In genomic region chr3:30687930-30688570, GRCh38 we compare ENCODE assay signal across 1 cellular context.
TF ChIP-seq lines count a peak whose summit lies in the region.

No MANE protein-coding gene starts in this region.

TF ChIP-seq in HepG2, 621 proteins besides CTCF, POLR2A, EP300 and RAD21 (continued from another document):
- TF ChIP-seq ZNF318 (CRISPR knock-in tag; IDR thresholded peaks at IDR 0.05): no peak
- TF ChIP-seq, protein P1, sequence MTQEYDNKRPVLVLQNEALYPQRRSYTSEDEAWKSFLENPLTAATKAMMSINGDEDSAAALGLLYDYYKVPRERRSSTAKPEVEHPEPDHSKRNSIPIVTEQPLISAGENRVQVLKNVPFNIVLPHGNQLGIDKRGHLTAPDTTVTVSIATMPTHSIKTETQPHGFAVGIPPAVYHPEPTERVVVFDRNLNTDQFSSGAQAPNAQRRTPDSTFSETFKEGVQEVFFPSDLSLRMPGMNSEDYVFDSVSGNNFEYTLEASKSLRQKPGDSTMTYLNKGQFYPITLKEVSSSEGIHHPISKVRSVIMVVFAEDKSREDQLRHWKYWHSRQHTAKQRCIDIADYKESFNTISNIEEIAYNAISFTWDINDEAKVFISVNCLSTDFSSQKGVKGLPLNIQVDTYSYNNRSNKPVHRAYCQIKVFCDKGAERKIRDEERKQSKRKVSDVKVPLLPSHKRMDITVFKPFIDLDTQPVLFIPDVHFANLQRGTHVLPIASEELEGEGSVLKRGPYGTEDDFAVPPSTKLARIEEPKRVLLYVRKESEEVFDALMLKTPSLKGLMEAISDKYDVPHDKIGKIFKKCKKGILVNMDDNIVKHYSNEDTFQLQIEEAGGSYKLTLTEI (CRISPR knock-in tag; conservative IDR thresholded peaks at IDR 0.05): no peak
- no peak for TF ChIP-seq MTF2 (CRISPR knock-in tag; IDR thresholded peaks at IDR 0.05; ENCODE audit: borderline replicate concordance)
- TF ChIP-seq POGZ (CRISPR knock-in tag; IDR thresholded peaks at IDR 0.05): no peak
TF ChIP-seq in HepG2: peak in this region for 3.
